ENCODE assay signal across 8 cellular contexts in genomic region chr11:15819679-15820286, GRCh38.
A peak's percentile ranks its signal among the peaks of the same experiment; 100 is the strongest.
DNase-seq lines count a peak whose midpoint lies in the region; ATAC-seq and TF ChIP-seq lines count a peak whose summit lies in the region.

No MANE protein-coding gene starts in this region.

- H3K4me3 ChIP-seq in fibroblast of villous mesenchyme (ENCODE audit: low read depth, low read length) = no peak overlapping the region

- peak; percentile 74 for TF ChIP-seq CTCF in fibroblast of villous mesenchyme (IDR thresholded peaks at IDR 0.05; ENCODE audit: insufficient read depth, low read depth, low read length)

- peak; percentile 85 for ATAC-seq in HG02588 (IDR thresholded peaks at IDR 0.05; ENCODE audit: unreplicated experiment)

- DNase-seq in activated CD4-positive, alpha-beta T cell treated with anti-CD3 and anti-CD28 coated beads for 48 hours = peak; percentile 68
- DNase-seq in activated CD4-positive, alpha-beta T cell treated with anti-CD3 and anti-CD28 coated beads for 1 hour = no peak
- DNase-seq in NCI-H1048 (lab: John Stamatoyannopoulos, UW) (peak; percentile 37), fibroblast of villous mesenchyme (ENCODE audit: low read depth) (peak; percentile 28), nucleus accumbens (lab: John Stamatoyannopoulos, UW) (peak in 55 of 56 donors; percentile 8 to 89 (median 80)), NCI-H345 treated with DMSO at 0.1 percent for 48 hours (lab: John Stamatoyannopoulos, UW; ENCODE audit: unreplicated experiment) (no peak)
- DNase-seq in activated CD8-positive, alpha-beta memory T cell treated with anti-CD3 and anti-CD28 coated beads, Interleukin-2, amount 50 U/mL, for 48 hours = peak; percentile 73

Comparison
In these comparisons a context has a peak if more than half of its experiments do, and no peak if none do; other contexts are left out.
1. DNase-seq: peak in activated CD4-positive, alpha-beta T cell treated with anti-CD3 and anti-CD28 coated beads for 48 hours (single experiment), NCI-H1048 (single experiment), activated CD8-positive, alpha-beta memory T cell treated with anti-CD3 and anti-CD28 coated beads, Interleukin-2, amount 50 U/mL, for 48 hours (single experiment), fibroblast of villous mesenchyme (single experiment) and nucleus accumbens (55 of 56); none in activated CD4-positive, alpha-beta T cell treated with anti-CD3 and anti-CD28 coated beads for 1 hour (single experiment) and NCI-H345 treated with DMSO at 0.1 percent for 48 hours (single experiment).